In genomic region chr12:103807561-103808238, GRCh38 we compare ENCODE assay signal across 1 cellular context.
TF ChIP-seq lines count a peak whose summit lies in the region.

No MANE protein-coding gene starts in this region.

TF ChIP-seq in WTC11, 78 proteins besides CTCF, POLR2A, EP300 and RAD21 (continued from another document):
- no peak for TF ChIP-seq ZNF425 (CRISPR knock-in tag; conservative IDR thresholded peaks at IDR 0.05)
- no peak for TF ChIP-seq ZNF121 (CRISPR knock-in tag; IDR thresholded peaks at IDR 0.05)
- no peak for TF ChIP-seq TP53 (CRISPR knock-in tag; IDR thresholded peaks at IDR 0.05)
- TF ChIP-seq ZNF281 (CRISPR knock-in tag; IDR thresholded peaks at IDR 0.05), result no peak
- no peak for TF ChIP-seq ETV6 (CRISPR knock-in tag; IDR thresholded peaks at IDR 0.05)
- no peak for TF ChIP-seq PREB (CRISPR knock-in tag; IDR thresholded peaks at IDR 0.05; ENCODE audit: borderline replicate concordance)
- no peak for TF ChIP-seq RORB (CRISPR knock-in tag; IDR thresholded peaks at IDR 0.05)
- TF ChIP-seq CBFB (CRISPR knock-in tag; IDR thresholded peaks at IDR 0.05; ENCODE audit: low read depth), result no peak
